Comparison of ENCODE assay signal across 22 cellular contexts in genomic region chr14:94887591-94887990, GRCh38.
DNase-seq lines count a peak whose midpoint lies in the region; ATAC-seq, FAIRE-seq and TF ChIP-seq lines count a peak whose summit lies in the region.
"Had no signal": no experiment of that assay in that cellular context is flagged by ENCODE, and none has a peak within 500 bp of the region (broad histone marks: within the 10 kb centered on the region; RNA-seq: fewer than 3 reads in every experiment).

No MANE protein-coding gene starts in this region.

- H3K4me3 ChIP-seq in A673 (ENCODE audit: low read depth, low read length, poor library complexity, severe bottlenecking) (peak overlapping the region; percentile 15), SK-N-MC (no peak overlapping the region), H1 (ENCODE audit: extremely low read depth in 1 of 4, insufficient read depth in 2 of 4, low read depth in 3 of 4, low read length in 4 of 4) (no peak overlapping the region)
- H3K4me3 ChIP-seq: BLaER1, MG63 had no signal

- H3K27me3 ChIP-seq in A673 (replicated peaks; ENCODE audit: insufficient read depth, low read depth, low read length, poor library complexity) = no peaks in the 10 kb centered on the region
- no peaks in the 10 kb centered on the region for H3K27me3 ChIP-seq in H1 (replicated peaks in 1 of 4; ENCODE audit: control insufficient read depth in 3 of 4, extremely low read depth in 1 of 4, insufficient read depth in 3 of 4, low read length in 3 of 4)
- H3K27me3 ChIP-seq: BLaER1, MG63 had no signal

- no peak overlapping the region for H3K4me3 Mint-ChIP-seq in nephron progenitor cell
- H3K4me3 Mint-ChIP-seq: CD4-positive, CD25-positive, alpha-beta regulatory T cell had no signal

- 81% methylated on average over 7 of the region's 10 CpGs; no CpG with 5 or more reads in 1 of the 2 experiments for WGBS in H1 (ENCODE audit: extremely low coverage in 1 of 2, insufficient coverage in 1 of 2, insufficient read length in 1 of 2, insufficient replicate concordance in 2 of 2, low coverage in 1 of 2, low lambda C conversion rate in 2 of 2, missing lambda C conversion rate in 1 of 2), 2 experiments

- H2BK12ac ChIP-seq in H1 (ENCODE audit: low read depth, low read length) = 0 out of 2 replicates have a peak overlapping the region, but pooled peaks have one; percentile 27

- intact Hi-C loops in A673 (cut with micrococcal nuclease; ENCODE audit: unreplicated experiment) = loop anchor here (10.0 kb wide), 1 partner anchor 193 kb away; no protein-coding TSS in a partner anchor

- H3K23me2 ChIP-seq in H1 (ENCODE audit: low read depth, low read length) = peaks cover 15% of the 10 kb centered on the region

- CTCF ChIA-PET in A673 (lab: Charles Lee) (no interaction called here), H1 (lab: Charles Lee; ENCODE audit: partially characterized antibody) (interaction anchor here (0.6 to 1.1 kb wide), 2 partner anchors 139 to 217 kb away, joined by 3 read pairs; no protein-coding TSS in a partner anchor)

- no peak overlapping the region for H3K14ac ChIP-seq in H1 (ENCODE audit: insufficient read length)

- H3K9ac ChIP-seq in SK-N-MC (ENCODE audit: insufficient read length) = peak overlapping the region; percentile 20
- H3K9ac ChIP-seq in H1 (replicated peaks in 1 of 4; ENCODE audit: extremely low read depth in 1 of 4, low read depth in 3 of 4, low read length in 3 of 4) = no peak overlapping the region; a peak in 1 of 7 replicates
- H3K9ac ChIP-seq: BLaER1 had no signal

- no peak for FAIRE-seq in H1 (lab: Jason Lieb, UNC)
- FAIRE-seq: GM19239 had no signal

- no peak overlapping the region for H2AK5ac ChIP-seq in H1 (ENCODE audit: low read depth, low read length)

- H2BK120ac ChIP-seq in H1 (replicated peaks; ENCODE audit: low read depth, low read length) = no peak overlapping the region

- peaks cover 0 to 15% of the 10 kb centered on the region in 2 experiments for H4K20me1 ChIP-seq in H1 (replicated peaks in 1 of 2; ENCODE audit: control insufficient read depth in 1 of 2, insufficient read depth in 2 of 2, low read length in 2 of 2)
- H4K20me1 ChIP-seq: BLaER1 had no signal

- ATAC-seq in GM21723 (IDR thresholded peaks at IDR 0.05; ENCODE audit: unreplicated experiment) = no peak
- ATAC-seq: SK-N-SH treated with all-trans-retinoic acid at 6 μM for 48 hours had no signal

- H3K9me3 ChIP-seq in A673 (ENCODE audit: low read depth, low read length, poor library complexity, severe bottlenecking) (no peaks in the 10 kb centered on the region), SK-N-MC (ENCODE audit: low read depth, low read length) (no peaks in the 10 kb centered on the region), H1 (ENCODE audit: insufficient read depth in 2 of 2, low read depth in 1 of 2, low read length in 1 of 2) (no peaks in the 10 kb centered on the region)
- H3K9me3 ChIP-seq: BLaER1, MG63 had no signal

- no peak overlapping the region for H2BK5ac ChIP-seq in H1 (ENCODE audit: low read depth, low read length)

- H3K4me2 ChIP-seq in H1 (ENCODE audit: insufficient read depth in 1 of 2, low read depth in 2 of 2, low read length in 2 of 2) = no peak overlapping the region
- H3K4me2 ChIP-seq: BLaER1 had no signal

- H2BK15ac ChIP-seq in H1 (ENCODE audit: low read length) = no peak overlapping the region

- no peak overlapping the region for H4K91ac ChIP-seq in H1 (replicated peaks; ENCODE audit: insufficient read length, low read length)

- TF ChIP-seq CTCF in A673 (conservative IDR thresholded peaks at IDR 0.05; ENCODE audit: low read depth, low read length) (no peak), H1 (IDR thresholded peaks at IDR 0.05; ENCODE audit: control extremely low read depth in 1 of 3, insufficient read depth in 1 of 3, low read depth in 1 of 3, low read length in 3 of 3) (no peak), nephron progenitor cell (IDR thresholded peaks at IDR 0.05) (no peak)

- peaks cover 22% of the 10 kb centered on the region for H3K4me1 Mint-ChIP-seq in nephron progenitor cell
- H3K4me1 Mint-ChIP-seq: CD4-positive, CD25-positive, alpha-beta regulatory T cell had no signal

- peaks cover 10% of the 10 kb centered on the region for H3K27me3 Mint-ChIP-seq in nephron progenitor cell (ENCODE audit: low read depth, poor library complexity)
- H3K27me3 Mint-ChIP-seq: CD4-positive, CD25-positive, alpha-beta regulatory T cell had no signal

- H2AFZ ChIP-seq in H1 (ENCODE audit: low read length) = no peak overlapping the region

- H4K5ac ChIP-seq in H1 (ENCODE audit: insufficient read length, low read depth, low read length) = no peak overlapping the region

- peak overlapping the region; percentile 35; the same call in 1 of the 2 replicates for H4K8ac ChIP-seq in H1 (ENCODE audit: extremely low read depth, insufficient read depth, low read length)

- no peaks in the 10 kb centered on the region for H3K9me3 Mint-ChIP-seq in nephron progenitor cell
- H3K9me3 Mint-ChIP-seq: CD4-positive, CD25-positive, alpha-beta regulatory T cell had no signal

- no peaks in the 10 kb centered on the region for H3K36me3 Mint-ChIP-seq in nephron progenitor cell (ENCODE audit: low read depth)
- H3K36me3 Mint-ChIP-seq: CD4-positive, CD25-positive, alpha-beta regulatory T cell had no signal

- H3K4me1 ChIP-seq in A673 (ENCODE audit: insufficient read depth, low read length, poor library complexity, severe bottlenecking) = peaks cover 29% of the 10 kb centered on the region
- H3K4me1 ChIP-seq in H1 (replicated peaks in 1 of 4; ENCODE audit: control insufficient read depth in 3 of 4, insufficient read depth in 4 of 4, low read length in 3 of 4) = no peaks in the 10 kb centered on the region
- H3K4me1 ChIP-seq: BLaER1 had no signal

- 0 out of 2 replicates have a peak, but pooled peaks cover 2% of the 10 kb centered on the region for H3K79me1 ChIP-seq in H1 (ENCODE audit: low read depth, low read length)

- TF ChIP-seq EP300 in H1 (IDR thresholded peaks at IDR 0.05; ENCODE audit: borderline replicate concordance in 1 of 2, low read depth in 2 of 2, low read length in 2 of 2) = no peak

- no peak overlapping the region for H3K4ac ChIP-seq in H1 (replicated peaks; ENCODE audit: insufficient read length, low read depth, low read length)

- TF ChIP-seq RAD21 in H1 (IDR thresholded peaks at IDR 0.05 in 1 of 2, conservative IDR thresholded peaks at IDR 0.05 in 1 of 2; ENCODE audit: low read depth in 2 of 2, low read length in 2 of 2) = no peak

- POLR2A ChIA-PET in A673 (lab: Charles Lee; ENCODE audit: low non-redundant PET) (no interaction called here), H1 (lab: Charles Lee; ENCODE audit: partially characterized antibody) (no interaction called here)

- no peak for DNase-seq in A673 (ENCODE audit: low spot score)
- no peak for DNase-seq in SK-N-MC (ENCODE audit: low read depth, low spot score)
- no peak for DNase-seq in H1 (ENCODE audit: low read depth in 1 of 2, low spot score in 2 of 2)
- no peak for DNase-seq in nephron progenitor cell
- DNase-seq in SW480 (ENCODE audit: low spot score) = no peak
- no peak for DNase-seq in stimulated activated CD4-positive, alpha-beta T cell treated with anti-CD3 and anti-CD28 coated beads, Interleukin-2, amount 100 ng/mL, for 48 hours
- DNase-seq in NCI-H187 (lab: John Stamatoyannopoulos, UW) = no peak
- DNase-seq: 8988T; CD4-positive, CD25-positive, alpha-beta regulatory T cell; DMS153; DND-41; HCEC 1CT; KG1; MG63; NCI-H1105 treated with DMSO at 0.1 percent for 48 hours; NCI-H2029 treated with DMSO at 0.1 percent for 48 hours; NCI-H2227 treated with DMSO at 0.1 percent for 48 hours; NCI-H524 had no signal

- H3K18ac ChIP-seq in H1 (ENCODE audit: extremely low read depth, low read length) = no peak overlapping the region

- H3K27ac ChIP-seq in A673 (ENCODE audit: low read depth, low read length, poor library complexity, severe bottlenecking) (peak overlapping the region; percentile 80), SK-N-MC (peak overlapping the region; percentile 66), H1 (ENCODE audit: low read depth, low read length) (no peak overlapping the region)
- H3K27ac ChIP-seq: BLaER1 had no signal

- no TSS peak for BruUV-seq in A673 (replicated peaks; lab: Mats Ljungman, UMichigan)

- H3K56ac ChIP-seq in H1 (replicated peaks; ENCODE audit: insufficient read length, low read depth, low read length) = no peak overlapping the region

- H3K27ac Mint-ChIP-seq in nephron progenitor cell = peak overlapping the region; percentile 36
- H3K27ac Mint-ChIP-seq: CD4-positive, CD25-positive, alpha-beta regulatory T cell had no signal

- H3K23ac ChIP-seq in H1 (ENCODE audit: insufficient read length) = no peak overlapping the region

- H2BK20ac ChIP-seq in H1 (ENCODE audit: low read length) = no peak overlapping the region

- 0 out of 4 replicates have a peak, but pooled peaks cover 0 to 3% of the 10 kb centered on the region in 2 experiments for H3K79me2 ChIP-seq in H1 (ENCODE audit: control insufficient read depth in 1 of 2, insufficient read depth in 2 of 2, low read length in 2 of 2)

- H3K36me3 ChIP-seq in A673 (ENCODE audit: insufficient read depth, low read length, poor library complexity, severe bottlenecking) (no peaks in the 10 kb centered on the region), SK-N-MC (ENCODE audit: insufficient read depth, low read length) (no peaks in the 10 kb centered on the region), H1 (ENCODE audit: control insufficient read depth in 2 of 4, insufficient read depth in 4 of 4, low read length in 3 of 4) (no peaks in the 10 kb centered on the region; a peak in 1 of 8 replicates)
- H3K36me3 ChIP-seq: BLaER1, MG63 had no signal

- TF ChIP-seq POLR2A in H1 (IDR thresholded peaks at IDR 0.05; ENCODE audit: control extremely low read depth in 1 of 2, low read depth in 2 of 2, low read length in 2 of 2) = no peak

TF ChIP-seq in H1, 55 proteins besides CTCF, POLR2A, EP300 and RAD21 (continues in another document):
- no peak for TF ChIP-seq HDAC2 (IDR thresholded peaks at IDR 0.05; ENCODE audit: borderline replicate concordance in 1 of 2, low read depth in 2 of 2, low read length in 2 of 2)
- no peak for TF ChIP-seq POU5F1 (IDR thresholded peaks at IDR 0.05; ENCODE audit: low read depth, low read length)
- no peak for TF ChIP-seq SIX5 (IDR thresholded peaks at IDR 0.05; ENCODE audit: low read depth, low read length)
- TF ChIP-seq SIN3A (conservative IDR thresholded peaks at IDR 0.05 in 1 of 2, IDR thresholded peaks at IDR 0.05 in 1 of 2; ENCODE audit: low read depth in 1 of 2, low read length in 2 of 2) = no peak
- no peak for TF ChIP-seq CHD1 (IDR thresholded peaks at IDR 0.05; ENCODE audit: low read depth, low read length)
- no peak for TF ChIP-seq SAP30 (IDR thresholded peaks at IDR 0.05; ENCODE audit: insufficient read depth, insufficient replicate concordance, low read length)
- no peak for TF ChIP-seq RXRA (IDR thresholded peaks at IDR 0.05; ENCODE audit: insufficient read depth, low read depth, low read length)
- TF ChIP-seq SIRT6 (IDR thresholded peaks at IDR 0.05; ENCODE audit: low read length) = no peak
- TF ChIP-seq POLR2AphosphoS5 (IDR thresholded peaks at IDR 0.05; ENCODE audit: low read depth, low read length) = no peak
- TF ChIP-seq SP2 (IDR thresholded peaks at IDR 0.05; ENCODE audit: low read length) = no peak
- TF ChIP-seq KDM1A (IDR thresholded peaks at IDR 0.05; ENCODE audit: borderline replicate concordance, low read length) = no peak
- TF ChIP-seq CTBP2 (IDR thresholded peaks at IDR 0.05; ENCODE audit: borderline replicate concordance, insufficient read depth, insufficient read length, low read length) = no peak
